ENCODE assay signal across 8 cellular contexts in genomic region chr15:89129123-89129815, GRCh38. TPM values are rescaled to one million over a fixed set of nuclear protein-coding genes. Genes with fewer than 3 reads are reported as not detected.
DNase-seq lines count a peak whose midpoint lies in the region; ATAC-seq and TF ChIP-seq lines count a peak whose summit lies in the region.

No MANE protein-coding gene starts in this region.

- ATAC-seq in GM18909 (IDR thresholded peaks at IDR 0.05; ENCODE audit: poor library complexity, unreplicated experiment) = peak; percentile 41
- no peak for ATAC-seq in HG02759 (IDR thresholded peaks at IDR 0.05; ENCODE audit: unreplicated experiment)
- no peak for ATAC-seq in HG03520 (IDR thresholded peaks at IDR 0.05; ENCODE audit: unreplicated experiment)

- H3K4me1 ChIP-seq in ACC112 (ENCODE audit: control insufficient read depth, insufficient read depth, low read length, unreplicated experiment) (peaks cover 17% of the 10 kb centered on the region), OCI-LY3 (ENCODE audit: low read length) (peaks cover 27% of the 10 kb centered on the region)

- H3K9me3 ChIP-seq in OCI-LY3 (ENCODE audit: insufficient read depth, low read length) = no peaks in the 10 kb centered on the region

- no peaks in the 10 kb centered on the region for H3K27me3 ChIP-seq in ACC112 (ENCODE audit: insufficient read depth, low read length)
- no peaks in the 10 kb centered on the region for H3K27me3 ChIP-seq in OCI-LY3 (ENCODE audit: low read depth, low read length)

- H2AFZ ChIP-seq in ACC112 (ENCODE audit: low read length, unreplicated experiment) (no peak overlapping the region), OCI-LY3 (ENCODE audit: low read depth, low read length) (no peak overlapping the region)

- peak; percentile 91 for TF ChIP-seq CTCF in OCI-LY3 (IDR thresholded peaks at IDR 0.05; ENCODE audit: low read depth, low read length)

- H3K27ac ChIP-seq in ACC112 (ENCODE audit: low read depth, low read length) (peak overlapping the region; percentile 30; the same call in 1 of the 2 replicates), OCI-LY3 (ENCODE audit: low read length) (peak overlapping the region; percentile 41)

- no peak overlapping the region for H3K4me3 ChIP-seq in ACC112 (ENCODE audit: low read depth, low read length)
- no peak overlapping the region for H3K4me3 ChIP-seq in OCI-LY3 (ENCODE audit: low read length)

- peak overlapping the region; percentile 11; the same call in 1 of the 2 replicates for H3K9ac ChIP-seq in OCI-LY3 (ENCODE audit: low read length)

- peaks cover 4% of the 10 kb centered on the region; the same call in 1 of the 2 replicates for H4K20me1 ChIP-seq in OCI-LY3 (ENCODE audit: insufficient read depth, low read length)

- no peaks in the 10 kb centered on the region for H3K79me2 ChIP-seq in ACC112 (ENCODE audit: control insufficient read depth, insufficient read depth, low read length, unreplicated experiment)
- no peaks in the 10 kb centered on the region for H3K79me2 ChIP-seq in OCI-LY3 (ENCODE audit: low read length)

- DNase-seq in activated T-helper 1 cell treated with anti-CD3 and anti-CD28 coated beads, Interleukin-2, amount 50 U/mL, for 16 hours (ENCODE audit: low read depth in 1 of 2, low spot score in 1 of 2) = peak; percentile 21 to 25
- DNase-seq in cardiac septum (ENCODE audit: low spot score) = peak; percentile 86
- peak in 2 of 3 donors; percentile 32 to 45 for DNase-seq in stimulated activated CD4-positive, alpha-beta T cell treated with anti-CD3 and anti-CD28 coated beads, Interleukin-12 subunit alpha, Interleukin-12 subunit beta, amount 100 ng/mL, for 48 hours (ENCODE audit: low read depth in 2 of 3, low spot score in 1 of 3)

- H3K4me2 ChIP-seq in OCI-LY3 (ENCODE audit: low read length) = peak overlapping the region; percentile 34

- H3K36me3 ChIP-seq in ACC112 (ENCODE audit: insufficient read depth, low read length) = peaks cover 9% of the 10 kb centered on the region; the same call in 1 of the 2 replicates
- H3K36me3 ChIP-seq in OCI-LY3 (replicated peaks; ENCODE audit: low read depth, low read length) = peaks cover 15% of the 10 kb centered on the region

- intact Hi-C loops in cardiac septum (cut with DNase I) = no loop called here

RNA-seq across cellular contexts. Expression of gene ABHD2, which starts 41.0 kb away (rescaled TPM):
- total RNA-seq in cardiac septum = 185 TPM

Comparison
In these comparisons a context has a peak if more than half of its experiments do, and no peak if none do; other contexts are left out.
1. DNase-seq: peak in every context shown above with its lines; median percentile 86 in cardiac septum; 38 in stimulated activated CD4-positive, alpha-beta T cell treated with anti-CD3 and anti-CD28 coated beads, Interleukin-12 subunit alpha, Interleukin-12 subunit beta, amount 100 ng/mL, for 48 hours; 23 in activated T-helper 1 cell treated with anti-CD3 and anti-CD28 coated beads, Interleukin-2, amount 50 U/mL, for 16 hours.